In the genomic region with DNA sequence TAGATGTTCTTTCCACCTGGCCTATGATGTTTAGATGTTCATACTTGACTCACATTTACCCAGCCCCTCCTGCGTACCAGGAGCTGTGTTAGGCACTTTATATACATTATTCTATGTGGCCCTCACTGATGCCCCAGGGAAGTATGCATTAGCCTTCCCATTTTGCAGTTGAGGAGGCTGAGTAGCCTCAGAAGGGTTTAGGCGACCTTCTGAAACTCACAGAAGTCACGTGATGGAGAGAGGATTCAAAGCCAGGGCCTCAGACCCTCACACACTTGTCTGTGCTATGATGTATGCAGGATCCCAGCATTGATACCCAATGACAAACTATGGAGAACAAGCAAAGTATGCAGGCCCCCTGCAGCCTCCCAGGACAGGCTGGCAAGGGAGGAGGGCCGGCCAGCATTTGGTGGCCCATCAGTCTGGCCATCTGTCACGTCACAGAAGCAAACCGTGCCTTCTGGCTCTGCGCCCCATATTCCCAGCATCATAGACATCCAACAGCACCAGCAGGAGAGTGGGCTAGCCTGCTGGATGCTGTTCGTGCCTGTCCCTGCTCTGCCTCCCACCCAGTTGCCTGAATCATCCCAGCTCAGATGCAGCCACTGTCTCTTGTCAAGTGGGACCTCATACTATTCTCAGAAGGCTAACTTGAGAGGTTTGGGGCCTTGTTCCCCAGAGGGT, we compare ENCODE assay signal across 1 cellular context.
TF ChIP-seq lines count a peak whose summit lies in the region.

No MANE protein-coding gene starts in this region.

TF ChIP-seq in HepG2, 621 proteins besides CTCF, POLR2A, EP300 and RAD21:
- TF ChIP-seq ZNF616 (CRISPR knock-in tag; IDR thresholded peaks at IDR 0.05; ENCODE audit: low read depth) (no peak), PLRG1 (conservative IDR thresholded peaks at IDR 0.05) (no peak), TEF (CRISPR knock-in tag; IDR thresholded peaks at IDR 0.05) (no peak), RAD51 (IDR thresholded peaks at IDR 0.05; ENCODE audit: borderline replicate concordance) (peak; percentile 81), PLSCR1 (CRISPR knock-in tag; IDR thresholded peaks at IDR 0.05; ENCODE audit: borderline replicate concordance) (no peak), CREB1 (IDR thresholded peaks at IDR 0.05) (peak; percentile 64), CREB1 (CRISPR knock-in tag; IDR thresholded peaks at IDR 0.05) (no peak)
- TF ChIP-seq, protein P1, sequence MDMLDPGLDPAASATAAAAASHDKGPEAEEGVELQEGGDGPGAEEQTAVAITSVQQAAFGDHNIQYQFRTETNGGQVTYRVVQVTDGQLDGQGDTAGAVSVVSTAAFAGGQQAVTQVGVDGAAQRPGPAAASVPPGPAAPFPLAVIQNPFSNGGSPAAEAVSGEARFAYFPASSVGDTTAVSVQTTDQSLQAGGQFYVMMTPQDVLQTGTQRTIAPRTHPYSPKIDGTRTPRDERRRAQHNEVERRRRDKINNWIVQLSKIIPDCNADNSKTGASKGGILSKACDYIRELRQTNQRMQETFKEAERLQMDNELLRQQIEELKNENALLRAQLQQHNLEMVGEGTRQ (IDR thresholded peaks at IDR 0.05; ENCODE audit: low read depth, low read length), result peak; percentile 24; the same call in 1 of the 2 replicates
- TF ChIP-seq, protein P1 (CRISPR knock-in tag; IDR thresholded peaks at IDR 0.05; ENCODE audit: borderline replicate concordance), result no peak
TF ChIP-seq in HepG2: peak in this region for 3.
